ENCODE assay signal across 8 cellular contexts in the genomic region with DNA sequence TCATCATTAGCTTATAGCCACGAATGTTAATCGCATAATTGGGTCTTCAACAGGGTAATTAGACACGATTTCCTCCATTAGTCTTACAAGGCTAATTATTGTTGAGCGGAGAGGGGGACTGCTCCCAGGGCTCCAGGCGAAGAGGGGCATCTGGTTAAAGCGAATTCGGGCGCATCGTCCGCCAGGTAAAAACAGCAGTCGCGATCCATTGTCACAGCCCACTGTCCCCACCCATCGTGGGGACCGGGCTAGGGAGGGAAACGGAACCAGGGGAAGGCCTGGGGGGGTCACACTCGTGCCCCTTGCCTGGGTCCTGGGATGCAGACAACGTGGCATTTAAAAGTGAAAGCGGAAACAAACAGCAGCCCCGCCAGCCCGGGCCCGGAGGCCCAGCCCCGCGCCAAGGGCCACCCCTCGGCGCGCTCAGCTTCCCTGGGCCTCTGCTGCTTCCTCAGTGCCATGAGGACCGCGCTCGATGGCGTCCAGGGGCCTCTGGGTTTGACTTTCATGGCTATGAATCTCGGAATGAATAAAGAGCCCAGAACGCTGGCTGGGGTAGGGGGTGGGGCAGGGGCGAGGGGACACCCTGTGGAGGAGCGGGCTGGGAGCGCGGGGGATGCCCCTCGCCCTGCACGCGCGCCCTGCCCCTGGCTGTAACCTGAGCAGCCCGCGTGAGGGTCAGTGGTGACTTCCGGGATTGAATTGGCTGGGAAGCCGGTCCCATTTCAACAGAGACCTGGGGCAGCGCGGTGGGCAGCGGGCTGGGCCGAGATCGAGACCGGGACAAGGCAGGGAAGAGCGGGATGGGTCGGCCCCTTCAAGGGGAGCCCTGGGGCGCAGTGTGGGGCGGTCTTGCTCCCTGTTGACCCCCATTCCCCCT.
DNase-seq lines count a peak whose midpoint lies in the region; ATAC-seq and TF ChIP-seq lines count a peak whose summit lies in the region.

No MANE protein-coding gene starts in this region.

- no peak for TF ChIP-seq CTCF in activated B cell treated with CpG ODN at 0.5 μM for 24 hours (IDR thresholded peaks at IDR 0.05)

- peak; percentile 77 for ATAC-seq in activated B cell treated with CpG ODN at 0.5 μM for 24 hours (ENCODE audit: low read depth)

- peak overlapping the region; percentile 100 for H3K4me3 Mint-ChIP-seq in activated B cell treated with CpG ODN at 0.5 μM for 24 hours

- H3K27ac Mint-ChIP-seq in activated B cell treated with CpG ODN at 0.5 μM for 24 hours = peak overlapping the region; percentile 98

- intact Hi-C loops in activated B cell treated with CpG ODN at 0.5 μM for 24 hours (cut with micrococcal nuclease) = loop anchor here (1.0 to 5.0 kb wide), 6 partner anchors 30 to 1645 kb away; partner anchors contain the start of genes GTF3C4, GTF3C5, NUP214 and TSC1

- peaks cover 22% of the 10 kb centered on the region for H3K4me1 Mint-ChIP-seq in activated B cell treated with CpG ODN at 0.5 μM for 24 hours

- H3K27ac ChIP-seq in KOPT-K1 (ENCODE audit: low read depth, low read length, poor library complexity, severe bottlenecking) = peak overlapping the region; percentile 81

- CTCF ChIA-PET in activated B cell treated with CpG ODN at 0.5 μM for 24 hours (lab: Charles Lee) = interaction anchor here (0.6 to 1.4 kb wide), 5 partner anchors 14 to 350 kb away, joined by 3 to 4 read pairs (median 3); partner anchors contain the start of gene DDX31

- POLR2A ChIA-PET in activated B cell treated with CpG ODN at 0.5 μM for 24 hours (lab: Charles Lee) = interaction anchor here (0.6 to 3.9 kb wide), 9 partner anchors 10 to 1014 kb away, joined by 3 to 53 read pairs (median 6); partner anchors contain the start of genes DDX31, GTF3C4, SETX and TSC1

- no peaks in the 10 kb centered on the region; the same call in 1 of the 2 replicates for H3K36me3 ChIP-seq in KOPT-K1 (ENCODE audit: insufficient read depth, low read length)

- peaks cover 8% of the 10 kb centered on the region for H3K36me3 Mint-ChIP-seq in activated B cell treated with CpG ODN at 0.5 μM for 24 hours (ENCODE audit: low read depth)

- peaks cover 14% of the 10 kb centered on the region for H3K9me3 ChIP-seq in KOPT-K1 (ENCODE audit: insufficient read depth, low read length, poor library complexity, severe bottlenecking)

- H3K27me3 Mint-ChIP-seq in activated B cell treated with CpG ODN at 0.5 μM for 24 hours = no peaks in the 10 kb centered on the region

- H3K9me3 Mint-ChIP-seq in activated B cell treated with CpG ODN at 0.5 μM for 24 hours = no peaks in the 10 kb centered on the region

- DNase-seq in C1 segment of cervical spinal cord (lab: John Stamatoyannopoulos, UW) (peak in 9 of 14 donors; percentile 9 to 51 (median 34)), GM19240 (ENCODE audit: insufficient read length, low spot score) (peak; percentile 53), activated B cell treated with CpG ODN at 0.5 μM for 24 hours (peak; percentile 66), cerebellar cortex (ENCODE audit: low spot score) (peak; percentile 33), kidney glomerular epithelial cell (lab: John Stamatoyannopoulos, UW) (peak; percentile 24), OCI-M2 (lab: John Stamatoyannopoulos, UW; ENCODE audit: unreplicated experiment) (no peak)
- peak in 3 of 4 experiments; percentile 21 to 37 (median 36) for DNase-seq in stimulated activated CD4-positive, alpha-beta T cell treated with anti-CD3 and anti-CD28 coated beads, Interleukin-1b, Interleukin-23, amount 100 ng/mL, for 24 hours (ENCODE audit: low read depth in 4 of 4, low spot score in 1 of 4)
